Comparison of ENCODE assay signal across 1 cellular context in the genomic region with DNA sequence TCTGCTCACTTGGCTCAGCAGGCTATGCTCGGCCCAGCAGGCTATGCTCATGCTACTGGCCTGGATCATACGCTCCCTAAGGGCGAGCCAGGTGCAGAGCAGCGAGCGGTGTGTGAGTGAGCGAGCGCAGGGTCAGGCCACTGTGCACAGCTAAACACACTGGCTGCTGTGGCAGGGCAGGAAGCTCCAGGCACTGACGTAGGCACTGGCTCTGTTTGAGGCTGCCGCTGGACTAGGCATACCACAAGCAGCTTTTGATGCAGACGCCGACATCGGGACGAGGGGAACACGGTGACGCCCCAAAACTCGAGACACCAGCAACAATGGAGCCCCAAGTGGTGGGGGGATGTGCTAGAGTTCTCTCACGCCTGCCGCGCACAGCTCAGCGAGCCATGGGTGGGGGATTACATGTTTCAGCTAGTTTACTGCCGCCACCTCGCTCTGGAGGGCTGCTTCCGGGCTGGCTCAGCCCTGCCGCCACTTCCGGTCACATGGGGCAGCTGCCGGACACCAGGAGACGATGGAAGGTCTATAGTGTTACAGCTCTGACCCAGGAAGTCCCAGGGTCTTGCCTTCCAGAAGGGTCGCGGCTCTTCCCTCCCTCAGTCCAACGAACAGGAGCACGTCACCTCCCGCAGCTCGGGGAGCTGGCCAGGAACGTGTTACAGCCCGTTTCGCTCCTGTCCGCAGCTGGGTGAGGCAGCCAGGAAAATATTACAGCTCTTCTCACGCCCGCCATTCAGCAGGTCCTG.
A peak's percentile ranks its signal among the peaks of the same experiment; 100 is the strongest.
TF ChIP-seq lines count a peak whose summit lies in the region.

No MANE protein-coding gene starts in this region.

TF ChIP-seq in K562, 482 proteins besides CTCF, POLR2A, EP300 and RAD21 (continued from another document and continues in another):
- no peak for TF ChIP-seq STAT6 (CRISPR knock-in tag; IDR thresholded peaks at IDR 0.05)
- TF ChIP-seq, protein P1, sequence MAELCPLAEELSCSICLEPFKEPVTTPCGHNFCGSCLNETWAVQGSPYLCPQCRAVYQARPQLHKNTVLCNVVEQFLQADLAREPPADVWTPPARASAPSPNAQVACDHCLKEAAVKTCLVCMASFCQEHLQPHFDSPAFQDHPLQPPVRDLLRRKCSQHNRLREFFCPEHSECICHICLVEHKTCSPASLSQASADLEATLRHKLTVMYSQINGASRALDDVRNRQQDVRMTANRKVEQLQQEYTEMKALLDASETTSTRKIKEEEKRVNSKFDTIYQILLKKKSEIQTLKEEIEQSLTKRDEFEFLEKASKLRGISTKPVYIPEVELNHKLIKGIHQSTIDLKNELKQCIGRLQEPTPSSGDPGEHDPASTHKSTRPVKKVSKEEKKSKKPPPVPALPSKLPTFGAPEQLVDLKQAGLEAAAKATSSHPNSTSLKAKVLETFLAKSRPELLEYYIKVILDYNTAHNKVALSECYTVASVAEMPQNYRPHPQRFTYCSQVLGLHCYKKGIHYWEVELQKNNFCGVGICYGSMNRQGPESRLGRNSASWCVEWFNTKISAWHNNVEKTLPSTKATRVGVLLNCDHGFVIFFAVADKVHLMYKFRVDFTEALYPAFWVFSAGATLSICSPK (IDR thresholded peaks at IDR 0.05; ENCODE audit: borderline replicate concordance) = no peak
- TF ChIP-seq RUNX1 (IDR thresholded peaks at IDR 0.05; ENCODE audit: low read depth) = no peak
- TF ChIP-seq POLR3G (IDR thresholded peaks at IDR 0.05; ENCODE audit: extremely low read depth, insufficient read length, insufficient replicate concordance) = no peak
- TF ChIP-seq NFIX (CRISPR knock-in tag; IDR thresholded peaks at IDR 0.05; ENCODE audit: low read depth) = no peak
- TF ChIP-seq ZNF24 (IDR thresholded peaks at IDR 0.05) = no peak
- no peak for TF ChIP-seq ZNF717 (CRISPR knock-in tag; IDR thresholded peaks at IDR 0.05)
- no peak for TF ChIP-seq NR0B1 (IDR thresholded peaks at IDR 0.05; ENCODE audit: partially characterized antibody)
- TF ChIP-seq, protein P2, sequence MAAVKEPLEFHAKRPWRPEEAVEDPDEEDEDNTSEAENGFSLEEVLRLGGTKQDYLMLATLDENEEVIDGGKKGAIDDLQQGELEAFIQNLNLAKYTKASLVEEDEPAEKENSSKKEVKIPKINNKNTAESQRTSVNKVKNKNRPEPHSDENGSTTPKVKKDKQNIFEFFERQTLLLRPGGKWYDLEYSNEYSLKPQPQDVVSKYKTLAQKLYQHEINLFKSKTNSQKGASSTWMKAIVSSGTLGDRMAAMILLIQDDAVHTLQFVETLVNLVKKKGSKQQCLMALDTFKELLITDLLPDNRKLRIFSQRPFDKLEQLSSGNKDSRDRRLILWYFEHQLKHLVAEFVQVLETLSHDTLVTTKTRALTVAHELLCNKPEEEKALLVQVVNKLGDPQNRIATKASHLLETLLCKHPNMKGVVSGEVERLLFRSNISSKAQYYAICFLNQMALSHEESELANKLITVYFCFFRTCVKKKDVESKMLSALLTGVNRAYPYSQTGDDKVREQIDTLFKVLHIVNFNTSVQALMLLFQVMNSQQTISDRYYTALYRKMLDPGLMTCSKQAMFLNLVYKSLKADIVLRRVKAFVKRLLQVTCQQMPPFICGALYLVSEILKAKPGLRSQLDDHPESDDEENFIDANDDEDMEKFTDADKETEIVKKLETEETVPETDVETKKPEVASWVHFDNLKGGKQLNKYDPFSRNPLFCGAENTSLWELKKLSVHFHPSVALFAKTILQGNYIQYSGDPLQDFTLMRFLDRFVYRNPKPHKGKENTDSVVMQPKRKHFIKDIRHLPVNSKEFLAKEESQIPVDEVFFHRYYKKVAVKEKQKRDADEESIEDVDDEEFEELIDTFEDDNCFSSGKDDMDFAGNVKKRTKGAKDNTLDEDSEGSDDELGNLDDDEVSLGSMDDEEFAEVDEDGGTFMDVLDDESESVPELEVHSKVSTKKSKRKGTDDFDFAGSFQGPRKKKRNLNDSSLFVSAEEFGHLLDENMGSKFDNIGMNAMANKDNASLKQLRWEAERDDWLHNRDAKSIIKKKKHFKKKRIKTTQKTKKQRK (IDR thresholded peaks at IDR 0.05; ENCODE audit: borderline replicate concordance, low read depth, low read length) = no peak
- TF ChIP-seq, protein P3, sequence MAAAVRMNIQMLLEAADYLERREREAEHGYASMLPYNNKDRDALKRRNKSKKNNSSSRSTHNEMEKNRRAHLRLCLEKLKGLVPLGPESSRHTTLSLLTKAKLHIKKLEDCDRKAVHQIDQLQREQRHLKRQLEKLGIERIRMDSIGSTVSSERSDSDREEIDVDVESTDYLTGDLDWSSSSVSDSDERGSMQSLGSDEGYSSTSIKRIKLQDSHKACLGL (CRISPR knock-in tag; IDR thresholded peaks at IDR 0.05; ENCODE audit: borderline replicate concordance, poor library complexity, severe bottlenecking) = no peak
- TF ChIP-seq KLF10 (CRISPR knock-in tag; IDR thresholded peaks at IDR 0.05) = no peak
- TF ChIP-seq PHTF2 (CRISPR knock-in tag; IDR thresholded peaks at IDR 0.05) = no peak
- no peak for TF ChIP-seq HNRNPLL (IDR thresholded peaks at IDR 0.05; ENCODE audit: low read depth, low read length, poor library complexity, severe bottlenecking)
- TF ChIP-seq MCM3 (IDR thresholded peaks at IDR 0.05) = no peak
- TF ChIP-seq ZNF23 (CRISPR knock-in tag; IDR thresholded peaks at IDR 0.05) = no peak
- TF ChIP-seq GTF2E2 (tag; IDR thresholded peaks at IDR 0.05) = peak; percentile 93
- no peak for TF ChIP-seq CHD2 (IDR thresholded peaks at IDR 0.05; ENCODE audit: low read depth, low read length)
- TF ChIP-seq SMARCE1 (IDR thresholded peaks at IDR 0.05) = no peak
- TF ChIP-seq DDX20 (tag; IDR thresholded peaks at IDR 0.05; ENCODE audit: low read depth) = no peak
- TF ChIP-seq ATF6 (CRISPR knock-in tag; IDR thresholded peaks at IDR 0.05) = 0 out of 2 replicates have a peak, but pooled peaks have one; percentile 71
- TF ChIP-seq DIDO1 (tag; IDR thresholded peaks at IDR 0.05; ENCODE audit: low read depth) = 0 out of 2 replicates have a peak, but pooled peaks have one; percentile 13
- TF ChIP-seq, protein P4, sequence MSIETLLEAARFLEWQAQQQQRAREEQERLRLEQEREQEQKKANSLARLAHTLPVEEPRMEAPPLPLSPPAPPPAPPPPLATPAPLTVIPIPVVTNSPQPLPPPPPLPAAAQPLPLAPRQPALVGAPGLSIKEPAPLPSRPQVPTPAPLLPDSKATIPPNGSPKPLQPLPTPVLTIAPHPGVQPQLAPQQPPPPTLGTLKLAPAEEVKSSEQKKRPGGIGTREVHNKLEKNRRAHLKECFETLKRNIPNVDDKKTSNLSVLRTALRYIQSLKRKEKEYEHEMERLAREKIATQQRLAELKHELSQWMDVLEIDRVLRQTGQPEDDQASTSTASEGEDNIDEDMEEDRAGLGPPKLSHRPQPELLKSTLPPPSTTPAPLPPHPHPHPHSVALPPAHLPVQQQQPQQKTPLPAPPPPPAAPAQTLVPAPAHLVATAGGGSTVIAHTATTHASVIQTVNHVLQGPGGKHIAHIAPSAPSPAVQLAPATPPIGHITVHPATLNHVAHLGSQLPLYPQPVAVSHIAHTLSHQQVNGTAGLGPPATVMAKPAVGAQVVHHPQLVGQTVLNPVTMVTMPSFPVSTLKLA (conservative IDR thresholded peaks at IDR 0.05) = peak in 1 of 2 experiments; percentile 52; a peak in 3 of 4 replicates
- TF ChIP-seq CXXC5 (CRISPR knock-in tag; IDR thresholded peaks at IDR 0.05) = peak; percentile 55
- TF ChIP-seq ZNF165 (CRISPR knock-in tag; IDR thresholded peaks at IDR 0.05; ENCODE audit: borderline replicate concordance) = 0 out of 2 replicates have a peak, but pooled peaks have one; percentile 20
- peak; percentile 27 for TF ChIP-seq TAF9B (IDR thresholded peaks at IDR 0.05; ENCODE audit: partially characterized antibody)
- no peak for TF ChIP-seq SREBF1 (IDR thresholded peaks at IDR 0.05; ENCODE audit: borderline replicate concordance, low read depth, low read length)
- TF ChIP-seq NR2C2 (CRISPR knock-in tag; IDR thresholded peaks at IDR 0.05) = no peak; the same call in 1 of the 2 replicates
- TF ChIP-seq NR2C2 (tag; IDR thresholded peaks at IDR 0.05) = peak; percentile 77
- no peak for TF ChIP-seq BCOR (IDR thresholded peaks at IDR 0.05)
- no peak for TF ChIP-seq XRCC5 (IDR thresholded peaks at IDR 0.05; ENCODE audit: low read depth, low read length)
- no peak for TF ChIP-seq CBFB (CRISPR knock-in tag; IDR thresholded peaks at IDR 0.05)
- no peak for TF ChIP-seq ZNF830 (CRISPR knock-in tag; IDR thresholded peaks at IDR 0.05)
- peak; percentile 80; the same call in 1 of the 2 replicates for TF ChIP-seq KAT7 (CRISPR knock-in tag; IDR thresholded peaks at IDR 0.05; ENCODE audit: borderline replicate concordance)
- no peak for TF ChIP-seq ZNF785 (CRISPR knock-in tag; IDR thresholded peaks at IDR 0.05)
- TF ChIP-seq ELK1 (CRISPR knock-in tag; IDR thresholded peaks at IDR 0.05) = no peak
- TF ChIP-seq RBFOX2 (IDR thresholded peaks at IDR 0.05; ENCODE audit: low read depth, low read length) = peak; percentile 90
- TF ChIP-seq ZFP36 (IDR thresholded peaks at IDR 0.05; ENCODE audit: low read depth, low read length, partially characterized antibody) = no peak
- TF ChIP-seq, protein P5, sequence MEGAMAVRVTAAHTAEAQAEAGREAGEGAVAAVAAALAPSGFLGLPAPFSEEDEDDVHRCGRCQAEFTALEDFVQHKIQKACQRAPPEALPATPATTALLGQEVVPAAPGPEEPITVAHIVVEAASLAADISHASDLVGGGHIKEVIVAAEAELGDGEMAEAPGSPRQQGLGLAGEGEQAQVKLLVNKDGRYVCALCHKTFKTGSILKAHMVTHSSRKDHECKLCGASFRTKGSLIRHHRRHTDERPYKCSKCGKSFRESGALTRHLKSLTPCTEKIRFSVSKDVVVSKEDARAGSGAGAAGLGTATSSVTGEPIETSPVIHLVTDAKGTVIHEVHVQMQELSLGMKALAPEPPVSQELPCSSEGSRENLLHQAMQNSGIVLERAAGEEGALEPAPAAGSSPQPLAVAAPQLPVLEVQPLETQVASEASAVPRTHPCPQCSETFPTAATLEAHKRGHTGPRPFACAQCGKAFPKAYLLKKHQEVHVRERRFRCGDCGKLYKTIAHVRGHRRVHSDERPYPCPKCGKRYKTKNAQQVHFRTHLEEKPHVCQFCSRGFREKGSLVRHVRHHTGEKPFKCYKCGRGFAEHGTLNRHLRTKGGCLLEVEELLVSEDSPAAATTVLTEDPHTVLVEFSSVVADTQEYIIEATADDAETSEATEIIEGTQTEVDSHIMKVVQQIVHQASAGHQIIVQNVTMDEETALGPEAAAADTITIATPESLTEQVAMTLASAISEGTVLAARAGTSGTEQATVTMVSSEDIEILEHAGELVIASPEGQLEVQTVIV (CRISPR knock-in tag; IDR thresholded peaks at IDR 0.05; ENCODE audit: borderline replicate concordance) = no peak
- no peak; the same call in 1 of the 2 replicates for TF ChIP-seq TAF7 (tag; IDR thresholded peaks at IDR 0.05)
